35 cellular contexts compared by ENCODE assay signal in the genomic region with DNA sequence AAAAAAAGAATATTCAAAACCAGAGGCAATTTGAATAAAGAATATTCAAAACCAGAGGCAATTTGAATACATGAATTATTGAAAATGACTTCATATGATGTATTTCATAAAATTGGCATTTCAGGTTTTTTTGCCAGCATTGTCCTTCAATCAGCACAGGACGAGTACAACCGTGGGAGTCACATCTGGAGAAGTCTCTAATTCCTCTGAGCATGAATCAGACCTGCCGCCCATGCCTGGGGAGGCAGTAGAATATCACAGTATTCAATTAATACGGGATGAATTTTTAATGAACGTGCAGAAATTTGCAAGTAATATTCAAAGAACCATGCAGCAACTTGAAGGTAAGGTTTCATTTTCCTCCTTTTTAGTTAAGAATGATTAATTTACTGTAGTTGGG.
"Had no signal": no experiment of that assay in that cellular context is flagged by ENCODE, and none has a peak within 500 bp of the region (broad histone marks: within the 10 kb centered on the region; RNA-seq: fewer than 3 reads in every experiment).

No MANE protein-coding gene starts in this region.

- H3K27ac ChIP-seq: adrenal gland, body of pancreas, cardiac muscle cell, coronary artery, dorsolateral prefrontal cortex, esophagus muscularis mucosa, foreskin keratinocyte, gastrocnemius medialis, WERI-Rb-1 had no signal

- H3K4me3 Mint-ChIP-seq: activated B cell treated with CpG ODN at 0.5 μM for 24 hours; activated CD4-positive, alpha-beta memory T cell treated with anti-CD3 and anti-CD28 coated beads for 36 hours; activated CD8-positive, alpha-beta memory T cell treated with anti-CD3 and anti-CD28 coated beads, Interleukin-2, amount 10 ng/mL, durations not matched to agents 7 days and 5 days; activated CD8-positive, alpha-beta T cell treated with anti-CD3 and anti-CD28 coated beads, Interleukin-2, amount 10 ng/mL, durations not matched to agents 7 days and 5 days; activated naive CD4-positive, alpha-beta T cell treated with anti-CD3 and anti-CD28 coated beads for 36 hours; activated naive CD4-positive, alpha-beta T cell treated with anti-CD3 and anti-CD28 coated beads, Interleukin-2, amount 50 U/mL, for 24 hours; activated naive CD8-positive, alpha-beta T cell treated with anti-CD3 and anti-CD28 coated beads for 36 hours; activated naive CD8-positive, alpha-beta T cell treated with anti-CD3 and anti-CD28 coated beads, Interleukin-2, amount 50 U/mL, for 24 hours; activated T-helper 1 cell treated with anti-CD3 and anti-CD28 coated beads, Interleukin-12 subunit alpha, Interleukin-12 subunit beta, Interleukin-2, Interleukin-4 antibody, amounts not matched to agents 30 ng/mL and 10 ng/mL and 1 ng/mL, durations not matched to agents 14 hours and 24 hours and 36 hours; dendritic cell treated with granulocyte-macrophage colony-stimulating factor and Interleukin-4, amounts not matched to agents 40 ng/mL and 50 ng/mL, for 4 days; endodermal cell; T-helper 17 cell; T-helper 2 cell treated with Interferon-gamma antibody and Interleukin-4, amounts not matched to agents 5 μg/mL and 100 μg/mL, for 36 hours had no signal

- H3K4me1 ChIP-seq: adrenal gland, body of pancreas, esophagus muscularis mucosa, foreskin keratinocyte, gastrocnemius medialis had no signal

- H3K4me1 Mint-ChIP-seq: activated B cell treated with CpG ODN at 0.5 μM for 24 hours; activated CD8-positive, alpha-beta memory T cell treated with anti-CD3 and anti-CD28 coated beads, Interleukin-2, amount 10 ng/mL, durations not matched to agents 7 days and 5 days; activated naive CD4-positive, alpha-beta T cell treated with anti-CD3 and anti-CD28 coated beads, Interleukin-2, amount 50 U/mL, for 24 hours; activated naive CD8-positive, alpha-beta T cell treated with anti-CD3 and anti-CD28 coated beads for 36 hours; activated naive CD8-positive, alpha-beta T cell treated with anti-CD3 and anti-CD28 coated beads, Interleukin-2, amount 50 U/mL, for 24 hours; endodermal cell had no signal

- H3K9me3 Mint-ChIP-seq: activated naive CD8-positive, alpha-beta T cell treated with anti-CD3 and anti-CD28 coated beads for 36 hours; activated naive CD8-positive, alpha-beta T cell treated with anti-CD3 and anti-CD28 coated beads, Interleukin-2, amount 50 U/mL, for 24 hours; activated T-helper 1 cell treated with anti-CD3 and anti-CD28 coated beads, Interleukin-12 subunit alpha, Interleukin-12 subunit beta, Interleukin-2, Interleukin-4 antibody, amounts not matched to agents 30 ng/mL and 10 ng/mL and 1 ng/mL, durations not matched to agents 14 hours and 24 hours and 36 hours; activated T-helper 2 cell treated with anti-CD3 and anti-CD28 coated beads, Interferon-gamma antibody, Interleukin-2, Interleukin-4, amounts not matched to agents 10 μg/mL and 5 μg/mL and 100 μg/mL, durations not matched to agents 14 hours and 24 hours and 36 hours; T-helper 2 cell treated with Interferon-gamma antibody and Interleukin-4, amounts not matched to agents 5 μg/mL and 100 μg/mL, for 36 hours had no signal

- H3K4me3 ChIP-seq: adrenal gland, body of pancreas, cardiac muscle cell, coronary artery, dorsolateral prefrontal cortex, esophagus muscularis mucosa, gastrocnemius medialis had no signal

- H3K36me3 Mint-ChIP-seq: activated CD4-positive, alpha-beta memory T cell treated with anti-CD3 and anti-CD28 coated beads for 36 hours; activated CD8-positive, alpha-beta memory T cell treated with anti-CD3 and anti-CD28 coated beads, Interleukin-2, amount 10 ng/mL, durations not matched to agents 7 days and 5 days; activated naive CD4-positive, alpha-beta T cell treated with anti-CD3 and anti-CD28 coated beads, Interleukin-2, amount 50 U/mL, for 24 hours; activated naive CD8-positive, alpha-beta T cell treated with anti-CD3 and anti-CD28 coated beads for 36 hours had no signal

- H3K36me3 ChIP-seq: adrenal gland, cardiac muscle cell, esophagus muscularis mucosa, gastrocnemius medialis, WERI-Rb-1 had no signal

- H3K27me3 ChIP-seq: adrenal gland, body of pancreas, cardiac muscle cell, dorsolateral prefrontal cortex, esophagus muscularis mucosa had no signal

- H3K27ac Mint-ChIP-seq: activated B cell treated with CpG ODN at 0.5 μM for 24 hours; activated CD4-positive, alpha-beta memory T cell treated with anti-CD3 and anti-CD28 coated beads for 36 hours; activated CD8-positive, alpha-beta memory T cell treated with anti-CD3 and anti-CD28 coated beads, Interleukin-2, amount 10 ng/mL, durations not matched to agents 7 days and 5 days; activated CD8-positive, alpha-beta T cell treated with anti-CD3 and anti-CD28 coated beads, Interleukin-2, amount 10 ng/mL, durations not matched to agents 7 days and 5 days; activated naive CD4-positive, alpha-beta T cell treated with anti-CD3 and anti-CD28 coated beads for 36 hours; activated naive CD4-positive, alpha-beta T cell treated with anti-CD3 and anti-CD28 coated beads, Interleukin-2, amount 50 U/mL, for 24 hours; activated naive CD8-positive, alpha-beta T cell treated with anti-CD3 and anti-CD28 coated beads for 36 hours; activated naive CD8-positive, alpha-beta T cell treated with anti-CD3 and anti-CD28 coated beads, Interleukin-2, amount 50 U/mL, for 24 hours; activated T-helper 1 cell treated with anti-CD3 and anti-CD28 coated beads, Interleukin-12 subunit alpha, Interleukin-12 subunit beta, Interleukin-2, Interleukin-4 antibody, amounts not matched to agents 30 ng/mL and 10 ng/mL and 1 ng/mL, durations not matched to agents 14 hours and 24 hours and 36 hours; activated T-helper 2 cell treated with anti-CD3 and anti-CD28 coated beads, Interferon-gamma antibody, Interleukin-2, Interleukin-4, amounts not matched to agents 10 μg/mL and 5 μg/mL and 100 μg/mL, durations not matched to agents 14 hours and 24 hours and 36 hours; dendritic cell treated with granulocyte-macrophage colony-stimulating factor and Interleukin-4, amounts not matched to agents 40 ng/mL and 50 ng/mL, for 4 days; endodermal cell; T-helper 17 cell; T-helper 2 cell treated with Interferon-gamma antibody and Interleukin-4, amounts not matched to agents 5 μg/mL and 100 μg/mL, for 36 hours had no signal

- DNase-seq: activated B cell treated with CpG ODN at 0.5 μM for 24 hours; activated CD4-positive, alpha-beta memory T cell treated with anti-CD3 and anti-CD28 coated beads for 36 hours; activated CD4-positive, alpha-beta T cell treated with anti-CD3 and anti-CD28 coated beads for 48 hours; activated CD8-positive, alpha-beta memory T cell treated with anti-CD3 and anti-CD28 coated beads, Interleukin-2, amount 10 ng/mL, durations not matched to agents 7 days and 5 days; activated CD8-positive, alpha-beta memory T cell treated with anti-CD3 and anti-CD28 coated beads, Interleukin-2, amount 50 U/mL, for 4 hours; activated CD8-positive, alpha-beta T cell treated with anti-CD3 and anti-CD28 coated beads, Interleukin-2, amount 10 ng/mL, durations not matched to agents 7 days and 5 days; activated effector memory CD4-positive, alpha-beta T cell treated with anti-CD3 and anti-CD28 coated beads, Interleukin-2, amount 50 U/mL, for 16 hours; activated naive CD4-positive, alpha-beta T cell treated with anti-CD3 and anti-CD28 coated beads for 36 hours; activated naive CD8-positive, alpha-beta T cell treated with anti-CD3 and anti-CD28 coated beads for 36 hours; activated naive CD8-positive, alpha-beta T cell treated with anti-CD3 and anti-CD28 coated beads, Interleukin-2, amount 50 U/mL, for 24 hours; activated T-cell treated with anti-CD3 and anti-CD28 coated beads, Interleukin-2, amount 50 U/mL, for 1 hour; activated T-cell treated with anti-CD3 and anti-CD28 coated beads, Interleukin-2, amount 50 U/mL, for 48 hours; adrenal gland; aorta; body of pancreas; central memory CD4-positive, alpha-beta T cell; cerebellar nuclear complex; dorsolateral prefrontal cortex; effector memory CD4-positive, alpha-beta T cell; endodermal cell; erythroblast; foreskin keratinocyte; gastrocnemius medialis; T-helper 1 cell; T-helper 17 cell; T1000; WERI-Rb-1 had no signal

- H3K9me3 ChIP-seq: adrenal gland, gastrocnemius medialis had no signal

- H3K27me3 Mint-ChIP-seq: activated B cell treated with CpG ODN at 0.5 μM for 24 hours; activated naive CD4-positive, alpha-beta T cell treated with anti-CD3 and anti-CD28 coated beads, Interleukin-2, amount 50 U/mL, for 24 hours; activated naive CD8-positive, alpha-beta T cell treated with anti-CD3 and anti-CD28 coated beads for 36 hours had no signal
